Comparison of ENCODE assay signal across 23 cellular contexts in the genomic region with DNA sequence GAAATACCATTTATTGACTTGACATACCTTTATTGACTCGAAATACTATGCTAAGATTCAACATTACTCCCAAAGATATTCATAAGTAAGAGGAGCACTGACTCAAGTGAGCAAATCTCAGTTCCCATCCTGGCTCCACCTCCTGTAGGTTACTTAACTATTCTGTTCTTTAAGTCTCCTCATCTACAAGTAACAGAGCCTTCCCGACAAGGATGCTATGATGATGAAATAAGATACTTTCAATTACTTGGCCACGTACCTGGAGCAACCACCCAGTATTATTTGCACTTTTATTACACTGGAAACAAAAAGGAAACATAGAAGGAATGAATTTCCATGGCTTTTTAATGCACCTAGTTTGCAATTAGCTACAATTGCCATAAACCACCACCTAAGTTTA. TPM values are rescaled to one million over a fixed set of nuclear protein-coding genes. Genes with fewer than 3 reads are reported as not detected.
DNase-seq lines count a peak whose midpoint lies in the region; ATAC-seq, FAIRE-seq and TF ChIP-seq lines count a peak whose summit lies in the region.
"Had no signal": no experiment of that assay in that cellular context is flagged by ENCODE, and none has a peak within 500 bp of the region (broad histone marks: within the 10 kb centered on the region; RNA-seq: fewer than 3 reads in every experiment).

No MANE protein-coding gene starts in this region.

- no peaks in the 10 kb centered on the region for H3K27me3 ChIP-seq in OCI-LY3 (ENCODE audit: low read depth, low read length)
- no peaks in the 10 kb centered on the region for H3K27me3 ChIP-seq in upper lobe of right lung
- H3K27me3 ChIP-seq in pancreas: no peaks in the 10 kb centered on the region
- H3K27me3 ChIP-seq: body of pancreas, gastrocnemius medialis, hepatocyte, Peyer's patch, tibial nerve had no signal

- 78 to 82% methylated on average over 3 of the region's 3 CpGs for WGBS in pancreas, 2 donors

- H3K4me1 ChIP-seq in OCI-LY3 (ENCODE audit: low read length) (peaks cover 24% of the 10 kb centered on the region), upper lobe of right lung (peaks cover 53% of the 10 kb centered on the region), pancreas (peaks cover 30 to 66% (median 60%) of the 10 kb centered on the region in 3 donors)

- TF ChIP-seq CTCF in OCI-LY3 (IDR thresholded peaks at IDR 0.05; ENCODE audit: low read depth, low read length) (no peak), upper lobe of right lung (IDR thresholded peaks at IDR 0.05) (no peak), pancreas (IDR thresholded peaks at IDR 0.05) (no peak)

- H3K4me3 ChIP-seq in OCI-LY3 (ENCODE audit: low read length) (no peak overlapping the region), upper lobe of right lung (no peak overlapping the region), pancreas (no peak overlapping the region)
- H3K4me3 ChIP-seq: body of pancreas, gastrocnemius medialis, hepatocyte, Peyer's patch, tibial nerve had no signal

- no peak for FAIRE-seq in urothelium cell line (lab: Jason Lieb, UNC)
- FAIRE-seq in pancreas (lab: Jason Lieb, UNC): no peak
- FAIRE-seq: GM12892 had no signal

- H3K27ac ChIP-seq in OCI-LY3 (ENCODE audit: low read length): no peak overlapping the region
- no peak overlapping the region for H3K27ac ChIP-seq in upper lobe of right lung
- no peak overlapping the region for H3K27ac ChIP-seq in pancreas
- H3K27ac ChIP-seq: body of pancreas, hepatocyte, Peyer's patch, tibial nerve had no signal

- intact Hi-C loops in left colon (cut with DNase I, micrococcal nuclease): loop anchor here in 1 of 2 donors (10.0 kb wide), 1 partner anchor 62 kb away; no protein-coding TSS in a partner anchor
- intact Hi-C loops in upper lobe of right lung (cut with DNase I): no loop called here
- intact Hi-C loops in pancreas (cut with DNase I): no loop called here

- H3K36me3 ChIP-seq in OCI-LY3 (replicated peaks; ENCODE audit: low read depth, low read length): peaks cover 4% of the 10 kb centered on the region
- H3K36me3 ChIP-seq in upper lobe of right lung: peaks cover 1% of the 10 kb centered on the region
- peaks cover 0 to 3% (median 0%) of the 10 kb centered on the region in 3 donors for H3K36me3 ChIP-seq in pancreas

- peaks cover 100% of the 10 kb centered on the region for H3K79me2 ChIP-seq in OCI-LY3 (ENCODE audit: low read length)

- H3K9ac ChIP-seq in OCI-LY3 (ENCODE audit: low read length): no peak overlapping the region

- peak overlapping the region; percentile 25 for H3K4me2 ChIP-seq in OCI-LY3 (ENCODE audit: low read length)
- H3K4me2 ChIP-seq: hepatocyte had no signal

- H4K20me1 ChIP-seq in OCI-LY3 (ENCODE audit: insufficient read depth, low read length): peaks cover 98% of the 10 kb centered on the region

- H3K4me1 Mint-ChIP-seq in activated naive CD4-positive, alpha-beta T cell treated with anti-CD3 and anti-CD28 coated beads, Interleukin-2, amount 50 U/mL, for 24 hours: peaks cover 97% of the 10 kb centered on the region
- H3K4me1 Mint-ChIP-seq in activated naive CD4-positive, alpha-beta T cell treated with anti-CD3 and anti-CD28 coated beads, Interleukin-2, amount 10 ng/mL, durations not matched to agents 7 days and 5 days: peaks cover 66% of the 10 kb centered on the region

- no peaks in the 10 kb centered on the region for H3K27me3 Mint-ChIP-seq in activated naive CD4-positive, alpha-beta T cell treated with anti-CD3 and anti-CD28 coated beads, Interleukin-2, amount 50 U/mL, for 24 hours
- H3K27me3 Mint-ChIP-seq in activated naive CD4-positive, alpha-beta T cell treated with anti-CD3 and anti-CD28 coated beads, Interleukin-2, amount 10 ng/mL, durations not matched to agents 7 days and 5 days: no peaks in the 10 kb centered on the region
- H3K27me3 Mint-ChIP-seq: activated CD4-positive, alpha-beta memory T cell treated with anti-CD3 and anti-CD28 coated beads for 36 hours had no signal

- peak overlapping the region; percentile 38 for H3K4me3 Mint-ChIP-seq in activated naive CD4-positive, alpha-beta T cell treated with anti-CD3 and anti-CD28 coated beads, Interleukin-2, amount 50 U/mL, for 24 hours
- H3K4me3 Mint-ChIP-seq in activated naive CD4-positive, alpha-beta T cell treated with anti-CD3 and anti-CD28 coated beads, Interleukin-2, amount 10 ng/mL, durations not matched to agents 7 days and 5 days: no peak overlapping the region
- H3K4me3 Mint-ChIP-seq: activated CD4-positive, alpha-beta memory T cell treated with anti-CD3 and anti-CD28 coated beads for 36 hours; nephron progenitor cell had no signal

- no peak for DNase-seq in activated naive CD4-positive, alpha-beta T cell treated with anti-CD3 and anti-CD28 coated beads, Interleukin-2, amount 10 ng/mL, durations not matched to agents 7 days and 5 days
- DNase-seq in left colon: no peak
- DNase-seq in upper lobe of right lung: no peak
- DNase-seq in urothelium cell line (ENCODE audit: low spot score): no peak
- no peak for DNase-seq in pancreas
- DNase-seq: activated CD4-positive, alpha-beta memory T cell treated with anti-CD3 and anti-CD28 coated beads for 36 hours; activated CD8-positive, alpha-beta memory T cell treated with anti-CD3 and anti-CD28 coated beads, Interleukin-2, amount 50 U/mL, for 48 hours; activated effector memory CD4-positive, alpha-beta T cell treated with anti-CD3 and anti-CD28 coated beads, Interleukin-2, amount 50 U/mL, for 16 hours; body of pancreas; gastrocnemius medialis; NCI-H1092 treated with DMSO at 0.1 percent for 48 hours; NCI-H2029 treated with DMSO at 0.1 percent for 48 hours; nephron progenitor cell; Peyer's patch; SIG-M5; SW 1271 had no signal

- H2AFZ ChIP-seq in OCI-LY3 (ENCODE audit: low read depth, low read length): no peak overlapping the region
- H2AFZ ChIP-seq: hepatocyte had no signal

- peak overlapping the region; percentile 88 for H3K27ac Mint-ChIP-seq in activated naive CD4-positive, alpha-beta T cell treated with anti-CD3 and anti-CD28 coated beads, Interleukin-2, amount 50 U/mL, for 24 hours
- no peak overlapping the region for H3K27ac Mint-ChIP-seq in activated naive CD4-positive, alpha-beta T cell treated with anti-CD3 and anti-CD28 coated beads, Interleukin-2, amount 10 ng/mL, durations not matched to agents 7 days and 5 days
- H3K27ac Mint-ChIP-seq: activated CD4-positive, alpha-beta memory T cell treated with anti-CD3 and anti-CD28 coated beads for 36 hours; nephron progenitor cell had no signal

- CTCF ChIA-PET in activated naive CD4-positive, alpha-beta T cell treated with anti-CD3 and anti-CD28 coated beads, Interleukin-2, amount 10 ng/mL, durations not matched to agents 7 days and 5 days (lab: Charles Lee): interaction anchor here (1.8 kb wide), 1 partner anchor 20 kb away, joined by 9 read pairs; no protein-coding TSS in a partner anchor

- H3K9me3 ChIP-seq in OCI-LY3 (ENCODE audit: insufficient read depth, low read length) (no peaks in the 10 kb centered on the region), upper lobe of right lung (no peaks in the 10 kb centered on the region), pancreas (no peaks in the 10 kb centered on the region)
- H3K9me3 ChIP-seq: body of pancreas, gastrocnemius medialis, Peyer's patch, tibial nerve had no signal

- H3K9me3 Mint-ChIP-seq in activated naive CD4-positive, alpha-beta T cell treated with anti-CD3 and anti-CD28 coated beads, Interleukin-2, amount 50 U/mL, for 24 hours: no peaks in the 10 kb centered on the region
- H3K9me3 Mint-ChIP-seq in activated naive CD4-positive, alpha-beta T cell treated with anti-CD3 and anti-CD28 coated beads, Interleukin-2, amount 10 ng/mL, durations not matched to agents 7 days and 5 days: no peaks in the 10 kb centered on the region
- H3K9me3 Mint-ChIP-seq: activated CD4-positive, alpha-beta memory T cell treated with anti-CD3 and anti-CD28 coated beads for 36 hours; nephron progenitor cell had no signal

- ATAC-seq in left colon (peak; percentile 17), upper lobe of right lung (peak; percentile 21), HG02610 (IDR thresholded peaks at IDR 0.05; ENCODE audit: unreplicated experiment) (no peak), pancreas (no peak)
- ATAC-seq: body of pancreas, gastrocnemius medialis, left lobe of liver had no signal

- H3K36me3 Mint-ChIP-seq in activated naive CD4-positive, alpha-beta T cell treated with anti-CD3 and anti-CD28 coated beads, Interleukin-2, amount 50 U/mL, for 24 hours: peaks cover 5% of the 10 kb centered on the region
- peaks cover 27% of the 10 kb centered on the region for H3K36me3 Mint-ChIP-seq in activated naive CD4-positive, alpha-beta T cell treated with anti-CD3 and anti-CD28 coated beads, Interleukin-2, amount 10 ng/mL, durations not matched to agents 7 days and 5 days

RNA-seq across cellular contexts. Expression of gene KANSL1, which starts 16.3 kb away (rescaled TPM):
- total RNA-seq in left colon (10 to 100 TPM; 79.4 to 81.9 TPM), upper lobe of right lung (69.8 TPM), pancreas (10 to 100 TPM; 35.3 to 86.6 (median 48.9) TPM)
- polyA plus RNA-seq in pancreas: 10 to 100 TPM; 24.6 to 30.3 TPM

Comparison
In these comparisons a context has a peak if more than half of its experiments do, and no peak if none do; other contexts are left out.
1. ATAC-seq: peak in left colon (single experiment) and upper lobe of right lung (single experiment); none in HG02610 (single experiment) and pancreas (0 of 4).